Comparison of ENCODE assay signal across 1 cellular context in the genomic region with DNA sequence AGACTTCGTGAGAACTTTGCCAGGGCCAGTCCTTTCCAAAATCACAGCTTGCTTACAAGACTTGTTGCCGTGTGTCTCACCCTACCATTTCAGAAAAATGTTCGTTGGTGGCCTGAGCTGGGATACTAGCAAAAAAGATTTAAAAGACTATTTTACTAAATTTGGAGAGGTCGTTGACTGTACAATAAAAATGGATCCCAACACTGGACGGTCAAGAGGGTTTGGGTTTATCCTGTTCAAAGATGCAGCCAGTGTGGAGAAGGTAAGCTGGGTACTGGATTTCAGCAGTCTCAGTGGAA.
TF ChIP-seq lines count a peak whose summit lies in the region.

No MANE protein-coding gene starts in this region.

TF ChIP-seq in endothelial cell of umbilical vein, 7 proteins besides CTCF, POLR2A, EP300 and RAD21:
- TF ChIP-seq FOS (IDR thresholded peaks at IDR 0.05; ENCODE audit: borderline replicate concordance, insufficient read depth, low read length) (no peak), GATA2 (IDR thresholded peaks at IDR 0.05; ENCODE audit: insufficient read depth, insufficient read length, low read depth, low read length) (no peak), JUN (IDR thresholded peaks at IDR 0.05; ENCODE audit: borderline replicate concordance, insufficient read depth, insufficient read length, low read depth) (no peak), POLR2AphosphoS5 (IDR thresholded peaks at IDR 0.05; ENCODE audit: insufficient read depth, low read depth, low read length) (no peak)
- TF ChIP-seq, protein P1, sequence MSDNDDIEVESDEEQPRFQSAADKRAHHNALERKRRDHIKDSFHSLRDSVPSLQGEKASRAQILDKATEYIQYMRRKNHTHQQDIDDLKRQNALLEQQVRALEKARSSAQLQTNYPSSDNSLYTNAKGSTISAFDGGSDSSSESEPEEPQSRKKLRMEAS (IDR thresholded peaks at IDR 0.05; ENCODE audit: insufficient read depth, insufficient read length) = no peak
